Comparison of ENCODE assay signal across 1 cellular context in the genomic region with DNA sequence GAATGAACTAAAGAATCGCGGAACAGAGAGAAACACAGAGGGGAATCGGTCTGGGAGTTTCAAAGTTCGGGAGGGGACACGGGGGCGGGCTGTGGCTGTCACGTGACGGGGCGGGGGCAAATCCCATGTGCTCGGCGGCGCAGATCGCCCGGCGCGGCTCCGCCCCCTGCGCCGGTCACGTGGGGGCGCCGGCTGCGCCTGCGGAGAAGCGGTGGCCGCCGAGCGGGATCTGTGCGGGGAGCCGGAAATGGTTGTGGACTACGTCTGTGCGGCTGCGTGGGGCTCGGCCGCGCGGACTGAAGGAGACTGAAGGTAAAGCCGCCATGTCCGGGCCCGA.
TF ChIP-seq lines count a peak whose summit lies in the region.

EIF4G1 (plus strand) TSS at position 244 of the 337 bp plus-strand sequence. CDS start 1,191 bp downstream, outside the sequence.

TF ChIP-seq in endothelial cell of umbilical vein, 7 proteins besides CTCF, POLR2A, EP300 and RAD21 (continued from another document):
- TF ChIP-seq, protein P1, sequence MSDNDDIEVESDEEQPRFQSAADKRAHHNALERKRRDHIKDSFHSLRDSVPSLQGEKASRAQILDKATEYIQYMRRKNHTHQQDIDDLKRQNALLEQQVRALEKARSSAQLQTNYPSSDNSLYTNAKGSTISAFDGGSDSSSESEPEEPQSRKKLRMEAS (IDR thresholded peaks at IDR 0.05; ENCODE audit: insufficient read depth, insufficient read length): peak; percentile 96
